Comparison of ENCODE assay signal across 1 cellular context in the genomic region with DNA sequence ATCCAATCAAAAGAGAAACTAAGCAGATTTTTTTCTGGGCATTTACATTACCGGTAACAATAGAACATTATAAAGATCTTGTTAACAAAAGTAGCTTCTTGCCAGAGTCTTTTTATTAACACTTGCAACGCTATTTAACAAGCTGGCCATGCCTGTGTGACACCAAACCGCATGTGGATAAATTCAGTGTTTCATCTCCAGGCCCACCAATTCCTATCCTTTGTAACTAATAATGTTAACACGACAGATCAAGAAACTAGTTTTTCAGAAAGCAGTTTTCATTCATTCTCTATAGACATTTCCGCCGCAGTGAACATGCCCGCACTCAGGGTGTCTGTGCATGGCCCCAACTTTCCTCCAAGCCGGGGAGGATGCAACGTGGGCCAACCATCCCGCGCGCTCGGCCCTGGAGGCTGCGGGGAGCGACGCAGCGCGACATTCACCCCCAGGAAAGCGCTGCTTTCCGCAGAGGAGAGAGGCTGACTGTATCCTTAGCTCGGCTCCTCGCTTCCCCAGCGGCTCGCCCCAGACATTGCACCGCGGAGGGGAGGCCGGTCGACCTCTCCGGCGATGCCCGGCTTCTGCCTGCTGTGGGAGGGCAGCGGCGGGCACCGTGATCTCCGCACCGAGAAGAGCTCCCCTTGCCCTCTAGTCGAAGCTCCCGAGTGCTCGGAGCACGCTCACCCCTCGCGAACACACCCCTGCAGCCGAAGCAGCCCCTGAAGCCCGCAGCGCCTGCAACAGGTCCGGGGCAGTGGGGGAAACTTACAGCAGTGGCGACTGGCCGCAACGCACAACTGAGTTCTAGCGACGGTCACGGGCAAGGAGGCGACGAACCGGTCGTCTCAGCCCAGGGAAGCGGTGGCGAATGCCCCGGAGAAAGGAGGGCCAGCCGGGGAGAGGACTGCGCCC.
TF ChIP-seq lines count a peak whose summit lies in the region.

No MANE protein-coding gene starts in this region.

TF ChIP-seq in HepG2, 621 proteins besides CTCF, POLR2A, EP300 and RAD21 (continued from another document):
- TF ChIP-seq, protein P1, sequence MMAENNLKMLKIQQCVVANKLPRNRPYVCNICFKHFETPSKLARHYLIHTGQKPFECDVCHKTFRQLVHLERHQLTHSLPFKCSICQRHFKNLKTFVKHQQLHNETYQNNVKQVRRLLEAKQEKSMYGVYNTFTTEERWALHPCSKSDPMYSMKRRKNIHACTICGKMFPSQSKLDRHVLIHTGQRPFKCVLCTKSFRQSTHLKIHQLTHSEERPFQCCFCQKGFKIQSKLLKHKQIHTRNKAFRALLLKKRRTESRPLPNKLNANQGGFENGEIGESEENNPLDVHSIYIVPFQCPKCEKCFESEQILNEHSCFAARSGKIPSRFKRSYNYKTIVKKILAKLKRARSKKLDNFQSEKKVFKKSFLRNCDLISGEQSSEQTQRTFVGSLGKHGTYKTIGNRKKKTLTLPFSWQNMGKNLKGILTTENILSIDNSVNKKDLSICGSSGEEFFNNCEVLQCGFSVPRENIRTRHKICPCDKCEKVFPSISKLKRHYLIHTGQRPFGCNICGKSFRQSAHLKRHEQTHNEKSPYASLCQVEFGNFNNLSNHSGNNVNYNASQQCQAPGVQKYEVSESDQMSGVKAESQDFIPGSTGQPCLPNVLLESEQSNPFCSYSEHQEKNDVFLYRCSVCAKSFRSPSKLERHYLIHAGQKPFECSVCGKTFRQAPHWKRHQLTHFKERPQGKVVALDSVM (CRISPR knock-in tag; IDR thresholded peaks at IDR 0.05): no peak
- TF ChIP-seq REPIN1 (CRISPR knock-in tag; IDR thresholded peaks at IDR 0.05; ENCODE audit: borderline replicate concordance, low read depth) (0 out of 2 replicates have a peak, but pooled peaks have one; percentile 14), HNRNPL (IDR thresholded peaks at IDR 0.05; ENCODE audit: low read depth, low read length) (peak; percentile 48; the same call in 1 of the 2 replicates), ZNF841 (CRISPR knock-in tag; IDR thresholded peaks at IDR 0.05; ENCODE audit: borderline replicate concordance) (0 out of 2 replicates have a peak, but pooled peaks have one; percentile 19), ZNF567 (CRISPR knock-in tag; IDR thresholded peaks at IDR 0.05; ENCODE audit: borderline replicate concordance) (no peak), ZSCAN30 (CRISPR knock-in tag; IDR thresholded peaks at IDR 0.05) (peak; percentile 83; the same call in 1 of the 2 replicates), MXD4 (CRISPR knock-in tag; IDR thresholded peaks at IDR 0.05) (no peak), SATB2 (CRISPR knock-in tag; IDR thresholded peaks at IDR 0.05) (0 out of 2 replicates have a peak, but pooled peaks have one; percentile 60), ZNF124 (CRISPR knock-in tag; IDR thresholded peaks at IDR 0.05) (no peak), ZNF468 (CRISPR knock-in tag; IDR thresholded peaks at IDR 0.05) (no peak), ZNF672 (CRISPR knock-in tag; IDR thresholded peaks at IDR 0.05) (0 out of 2 replicates have a peak, but pooled peaks have one; percentile 45), ZNF616 (CRISPR knock-in tag; IDR thresholded peaks at IDR 0.05; ENCODE audit: low read depth) (peak; percentile 44; the same call in 1 of the 2 replicates), ZNF558 (CRISPR knock-in tag; IDR thresholded peaks at IDR 0.05; ENCODE audit: borderline replicate concordance) (no peak; the same call in 1 of the 2 replicates), AGO1 (IDR thresholded peaks at IDR 0.05; ENCODE audit: low read depth, low read length, poor library complexity, severe bottlenecking) (peak; percentile 9), REL (CRISPR knock-in tag; conservative IDR thresholded peaks at IDR 0.05) (peak; percentile 35), IRX3 (CRISPR knock-in tag; IDR thresholded peaks at IDR 0.05; ENCODE audit: borderline replicate concordance, low read depth) (0 out of 2 replicates have a peak, but pooled peaks have one; percentile 4), TRIM24 (CRISPR knock-in tag; IDR thresholded peaks at IDR 0.05) (no peak), PLRG1 (conservative IDR thresholded peaks at IDR 0.05) (no peak), RAD51 (IDR thresholded peaks at IDR 0.05; ENCODE audit: borderline replicate concordance) (no peak), ZSCAN21 (CRISPR knock-in tag; IDR thresholded peaks at IDR 0.05; ENCODE audit: borderline replicate concordance) (no peak), KLF11 (CRISPR knock-in tag; IDR thresholded peaks at IDR 0.05) (no peak), POLR2G (IDR thresholded peaks at IDR 0.05; ENCODE audit: low read depth, low read length) (0 out of 2 replicates have a peak, but pooled peaks have one; percentile 11), ZC3H13 (CRISPR knock-in tag; IDR thresholded peaks at IDR 0.05) (peak; percentile 85), KDM5A (IDR thresholded peaks at IDR 0.05; ENCODE audit: borderline replicate concordance, low read length) (0 out of 2 replicates have a peak, but pooled peaks have one; percentile 23), SMAD3 (CRISPR knock-in tag; IDR thresholded peaks at IDR 0.05) (peak; percentile 11; the same call in 1 of the 2 replicates), SIX1 (CRISPR knock-in tag; IDR thresholded peaks at IDR 0.05; ENCODE audit: borderline replicate concordance) (no peak), TCF7L2 (IDR thresholded peaks at IDR 0.05; ENCODE audit: low read depth, low read length) (no peak)
- TF ChIP-seq, protein P2, sequence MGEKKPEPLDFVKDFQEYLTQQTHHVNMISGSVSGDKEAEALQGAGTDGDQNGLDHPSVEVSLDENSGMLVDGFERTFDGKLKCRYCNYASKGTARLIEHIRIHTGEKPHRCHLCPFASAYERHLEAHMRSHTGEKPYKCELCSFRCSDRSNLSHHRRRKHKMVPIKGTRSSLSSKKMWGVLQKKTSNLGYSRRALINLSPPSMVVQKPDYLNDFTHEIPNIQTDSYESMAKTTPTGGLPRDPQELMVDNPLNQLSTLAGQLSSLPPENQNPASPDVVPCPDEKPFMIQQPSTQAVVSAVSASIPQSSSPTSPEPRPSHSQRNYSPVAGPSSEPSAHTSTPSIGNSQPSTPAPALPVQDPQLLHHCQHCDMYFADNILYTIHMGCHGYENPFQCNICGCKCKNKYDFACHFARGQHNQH (CRISPR knock-in tag; IDR thresholded peaks at IDR 0.05): no peak
- TF ChIP-seq, protein P3, sequence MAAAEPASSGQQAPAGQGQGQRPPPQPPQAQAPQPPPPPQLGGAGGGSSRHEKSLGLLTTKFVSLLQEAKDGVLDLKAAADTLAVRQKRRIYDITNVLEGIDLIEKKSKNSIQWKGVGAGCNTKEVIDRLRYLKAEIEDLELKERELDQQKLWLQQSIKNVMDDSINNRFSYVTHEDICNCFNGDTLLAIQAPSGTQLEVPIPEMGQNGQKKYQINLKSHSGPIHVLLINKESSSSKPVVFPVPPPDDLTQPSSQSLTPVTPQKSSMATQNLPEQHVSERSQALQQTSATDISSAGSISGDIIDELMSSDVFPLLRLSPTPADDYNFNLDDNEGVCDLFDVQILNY (CRISPR knock-in tag; conservative IDR thresholded peaks at IDR 0.05): no peak
- TF ChIP-seq, protein P4, sequence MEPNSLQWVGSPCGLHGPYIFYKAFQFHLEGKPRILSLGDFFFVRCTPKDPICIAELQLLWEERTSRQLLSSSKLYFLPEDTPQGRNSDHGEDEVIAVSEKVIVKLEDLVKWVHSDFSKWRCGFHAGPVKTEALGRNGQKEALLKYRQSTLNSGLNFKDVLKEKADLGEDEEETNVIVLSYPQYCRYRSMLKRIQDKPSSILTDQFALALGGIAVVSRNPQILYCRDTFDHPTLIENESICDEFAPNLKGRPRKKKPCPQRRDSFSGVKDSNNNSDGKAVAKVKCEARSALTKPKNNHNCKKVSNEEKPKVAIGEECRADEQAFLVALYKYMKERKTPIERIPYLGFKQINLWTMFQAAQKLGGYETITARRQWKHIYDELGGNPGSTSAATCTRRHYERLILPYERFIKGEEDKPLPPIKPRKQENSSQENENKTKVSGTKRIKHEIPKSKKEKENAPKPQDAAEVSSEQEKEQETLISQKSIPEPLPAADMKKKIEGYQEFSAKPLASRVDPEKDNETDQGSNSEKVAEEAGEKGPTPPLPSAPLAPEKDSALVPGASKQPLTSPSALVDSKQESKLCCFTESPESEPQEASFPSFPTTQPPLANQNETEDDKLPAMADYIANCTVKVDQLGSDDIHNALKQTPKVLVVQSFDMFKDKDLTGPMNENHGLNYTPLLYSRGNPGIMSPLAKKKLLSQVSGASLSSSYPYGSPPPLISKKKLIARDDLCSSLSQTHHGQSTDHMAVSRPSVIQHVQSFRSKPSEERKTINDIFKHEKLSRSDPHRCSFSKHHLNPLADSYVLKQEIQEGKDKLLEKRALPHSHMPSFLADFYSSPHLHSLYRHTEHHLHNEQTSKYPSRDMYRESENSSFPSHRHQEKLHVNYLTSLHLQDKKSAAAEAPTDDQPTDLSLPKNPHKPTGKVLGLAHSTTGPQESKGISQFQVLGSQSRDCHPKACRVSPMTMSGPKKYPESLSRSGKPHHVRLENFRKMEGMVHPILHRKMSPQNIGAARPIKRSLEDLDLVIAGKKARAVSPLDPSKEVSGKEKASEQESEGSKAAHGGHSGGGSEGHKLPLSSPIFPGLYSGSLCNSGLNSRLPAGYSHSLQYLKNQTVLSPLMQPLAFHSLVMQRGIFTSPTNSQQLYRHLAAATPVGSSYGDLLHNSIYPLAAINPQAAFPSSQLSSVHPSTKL (CRISPR knock-in tag; IDR thresholded peaks at IDR 0.05): no peak
- TF ChIP-seq, protein P5, sequence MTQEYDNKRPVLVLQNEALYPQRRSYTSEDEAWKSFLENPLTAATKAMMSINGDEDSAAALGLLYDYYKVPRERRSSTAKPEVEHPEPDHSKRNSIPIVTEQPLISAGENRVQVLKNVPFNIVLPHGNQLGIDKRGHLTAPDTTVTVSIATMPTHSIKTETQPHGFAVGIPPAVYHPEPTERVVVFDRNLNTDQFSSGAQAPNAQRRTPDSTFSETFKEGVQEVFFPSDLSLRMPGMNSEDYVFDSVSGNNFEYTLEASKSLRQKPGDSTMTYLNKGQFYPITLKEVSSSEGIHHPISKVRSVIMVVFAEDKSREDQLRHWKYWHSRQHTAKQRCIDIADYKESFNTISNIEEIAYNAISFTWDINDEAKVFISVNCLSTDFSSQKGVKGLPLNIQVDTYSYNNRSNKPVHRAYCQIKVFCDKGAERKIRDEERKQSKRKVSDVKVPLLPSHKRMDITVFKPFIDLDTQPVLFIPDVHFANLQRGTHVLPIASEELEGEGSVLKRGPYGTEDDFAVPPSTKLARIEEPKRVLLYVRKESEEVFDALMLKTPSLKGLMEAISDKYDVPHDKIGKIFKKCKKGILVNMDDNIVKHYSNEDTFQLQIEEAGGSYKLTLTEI (CRISPR knock-in tag; conservative IDR thresholded peaks at IDR 0.05): no peak
- TF ChIP-seq, protein P6, sequence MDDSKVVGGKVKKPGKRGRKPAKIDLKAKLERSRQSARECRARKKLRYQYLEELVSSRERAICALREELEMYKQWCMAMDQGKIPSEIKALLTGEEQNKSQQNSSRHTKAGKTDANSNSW (CRISPR knock-in tag; IDR thresholded peaks at IDR 0.05; ENCODE audit: borderline replicate concordance): no peak
- TF ChIP-seq, protein P7, sequence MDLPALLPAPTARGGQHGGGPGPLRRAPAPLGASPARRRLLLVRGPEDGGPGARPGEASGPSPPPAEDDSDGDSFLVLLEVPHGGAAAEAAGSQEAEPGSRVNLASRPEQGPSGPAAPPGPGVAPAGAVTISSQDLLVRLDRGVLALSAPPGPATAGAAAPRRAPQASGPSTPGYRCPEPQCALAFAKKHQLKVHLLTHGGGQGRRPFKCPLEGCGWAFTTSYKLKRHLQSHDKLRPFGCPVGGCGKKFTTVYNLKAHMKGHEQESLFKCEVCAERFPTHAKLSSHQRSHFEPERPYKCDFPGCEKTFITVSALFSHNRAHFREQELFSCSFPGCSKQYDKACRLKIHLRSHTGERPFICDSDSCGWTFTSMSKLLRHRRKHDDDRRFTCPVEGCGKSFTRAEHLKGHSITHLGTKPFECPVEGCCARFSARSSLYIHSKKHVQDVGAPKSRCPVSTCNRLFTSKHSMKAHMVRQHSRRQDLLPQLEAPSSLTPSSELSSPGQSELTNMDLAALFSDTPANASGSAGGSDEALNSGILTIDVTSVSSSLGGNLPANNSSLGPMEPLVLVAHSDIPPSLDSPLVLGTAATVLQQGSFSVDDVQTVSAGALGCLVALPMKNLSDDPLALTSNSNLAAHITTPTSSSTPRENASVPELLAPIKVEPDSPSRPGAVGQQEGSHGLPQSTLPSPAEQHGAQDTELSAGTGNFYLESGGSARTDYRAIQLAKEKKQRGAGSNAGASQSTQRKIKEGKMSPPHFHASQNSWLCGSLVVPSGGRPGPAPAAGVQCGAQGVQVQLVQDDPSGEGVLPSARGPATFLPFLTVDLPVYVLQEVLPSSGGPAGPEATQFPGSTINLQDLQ (CRISPR knock-in tag; IDR thresholded peaks at IDR 0.05): no peak; the same call in 1 of the 2 replicates
- TF ChIP-seq, protein P8, sequence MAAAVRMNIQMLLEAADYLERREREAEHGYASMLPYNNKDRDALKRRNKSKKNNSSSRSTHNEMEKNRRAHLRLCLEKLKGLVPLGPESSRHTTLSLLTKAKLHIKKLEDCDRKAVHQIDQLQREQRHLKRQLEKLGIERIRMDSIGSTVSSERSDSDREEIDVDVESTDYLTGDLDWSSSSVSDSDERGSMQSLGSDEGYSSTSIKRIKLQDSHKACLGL (CRISPR knock-in tag; IDR thresholded peaks at IDR 0.05): peak; percentile 67; the same call in 1 of the 2 replicates
